ENCODE assay signal across 17 cellular contexts in the genomic region with DNA sequence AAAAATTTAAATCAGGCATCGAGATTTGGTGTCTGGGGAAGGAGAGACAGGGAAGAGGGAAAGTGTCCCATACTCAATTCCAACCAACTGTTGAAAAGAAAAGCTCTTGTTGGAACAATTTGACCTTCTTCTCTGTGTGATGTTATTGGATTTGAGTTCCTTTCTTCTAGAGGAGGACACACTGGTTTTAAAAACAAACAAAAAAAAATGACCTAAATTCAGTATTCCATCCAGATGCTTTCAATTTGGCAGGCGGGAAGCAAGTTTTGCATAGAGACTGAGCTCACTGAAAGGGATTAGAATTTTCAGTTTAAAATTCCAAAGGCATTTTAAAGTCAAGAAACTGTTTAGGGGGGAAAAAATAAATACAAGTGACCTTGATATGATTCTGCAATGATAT.
"Had no signal": no experiment of that assay in that cellular context is flagged by ENCODE, and none has a peak within 500 bp of the region (broad histone marks: within the 10 kb centered on the region; RNA-seq: fewer than 3 reads in every experiment).

No MANE protein-coding gene starts in this region.

- DNase-seq: activated CD4-positive, alpha-beta memory T cell treated with anti-CD3 and anti-CD28 coated beads, Interleukin-2, amount 10 ng/mL, durations not matched to agents 7 days and 5 days; activated effector memory CD4-positive, alpha-beta T cell treated with anti-CD3 and anti-CD28 coated beads, Interleukin-2, amount 50 U/mL, for 16 hours; activated T-cell treated with anti-CD3 and anti-CD28 coated beads, Interleukin-2, amount 50 U/mL, for 48 hours; amygdala; foreskin melanocyte; immature natural killer cell; left colon; mucosa of descending colon; naive thymus-derived CD4-positive, alpha-beta T cell; posterior cingulate gyrus; SHP77; stimulated activated CD4-positive, alpha-beta T cell treated with anti-CD3 and anti-CD28 coated beads, Interleukin-4, amount 100 ng/mL, for 4 hours; stimulated activated CD8-positive, alpha-beta memory T cell treated with anti-CD3 and anti-CD28 coated beads, Interleukin-4, amount 100 ng/mL, for 48 hours; stimulated activated naive CD8-positive, alpha-beta T cell treated with anti-CD3 and anti-CD28 coated beads, Interleukin-15, Interleukin-2, amounts not matched to agents 100 U/mL and 50 U/mL, for 24 hours had no signal

- H3K4me3 ChIP-seq: mucosa of descending colon, suprapubic skin had no signal

- H3K27ac Mint-ChIP-seq: activated CD4-positive, alpha-beta memory T cell treated with anti-CD3 and anti-CD28 coated beads, Interleukin-2, amount 10 ng/mL, durations not matched to agents 7 days and 5 days; activated naive CD4-positive, alpha-beta T cell treated with anti-CD3 and anti-CD28 coated beads, Interleukin-2, amount 50 U/mL, for 24 hours; immature natural killer cell; naive thymus-derived CD4-positive, alpha-beta T cell; type B pancreatic cell had no signal

- H3K36me3 Mint-ChIP-seq: activated naive CD4-positive, alpha-beta T cell treated with anti-CD3 and anti-CD28 coated beads, Interleukin-2, amount 50 U/mL, for 24 hours; immature natural killer cell; naive thymus-derived CD4-positive, alpha-beta T cell; type B pancreatic cell had no signal

- H3K9me3 Mint-ChIP-seq: activated CD4-positive, alpha-beta memory T cell treated with anti-CD3 and anti-CD28 coated beads, Interleukin-2, amount 10 ng/mL, durations not matched to agents 7 days and 5 days; activated naive CD4-positive, alpha-beta T cell treated with anti-CD3 and anti-CD28 coated beads, Interleukin-2, amount 50 U/mL, for 24 hours; type B pancreatic cell had no signal

- H3K4me3 Mint-ChIP-seq: activated CD4-positive, alpha-beta memory T cell treated with anti-CD3 and anti-CD28 coated beads, Interleukin-2, amount 10 ng/mL, durations not matched to agents 7 days and 5 days; activated naive CD4-positive, alpha-beta T cell treated with anti-CD3 and anti-CD28 coated beads, Interleukin-2, amount 50 U/mL, for 24 hours; immature natural killer cell; naive thymus-derived CD4-positive, alpha-beta T cell; type B pancreatic cell had no signal

- H3K4me1 Mint-ChIP-seq: activated CD4-positive, alpha-beta memory T cell treated with anti-CD3 and anti-CD28 coated beads, Interleukin-2, amount 10 ng/mL, durations not matched to agents 7 days and 5 days; activated naive CD4-positive, alpha-beta T cell treated with anti-CD3 and anti-CD28 coated beads, Interleukin-2, amount 50 U/mL, for 24 hours; naive thymus-derived CD4-positive, alpha-beta T cell had no signal
